Comparison of ENCODE assay signal across 8 cellular contexts in the genomic region with DNA sequence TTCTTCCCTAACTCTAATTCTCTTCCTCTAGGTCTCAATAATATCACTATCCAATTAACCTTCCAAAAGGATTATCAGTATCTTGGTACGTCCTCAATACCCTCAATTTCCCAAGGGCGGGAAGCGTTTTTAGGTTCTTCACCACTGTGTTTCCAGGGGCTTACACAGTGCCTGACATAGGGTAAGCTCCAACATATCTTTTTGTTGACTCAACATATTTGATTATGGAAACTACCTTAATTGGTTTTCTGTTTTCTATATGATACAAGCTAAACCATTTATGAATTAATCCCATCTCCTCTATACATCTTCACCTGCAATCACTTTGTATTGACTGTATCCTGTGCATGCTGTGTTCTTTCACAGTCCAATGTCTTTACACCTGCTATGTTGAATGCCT.
"Had no signal": no experiment of that assay in that cellular context is flagged by ENCODE, and none has a peak within 500 bp of the region (broad histone marks: within the 10 kb centered on the region; RNA-seq: fewer than 3 reads in every experiment).

No MANE protein-coding gene starts in this region.

- H3K27ac ChIP-seq: GM23248, HL-60 had no signal

- H3K36me3 ChIP-seq: HAP-1 had no signal

- ATAC-seq: HCT116 had no signal

- H3K9ac ChIP-seq: GM23248 had no signal

- H3K4me3 ChIP-seq: GM23248, HAP-1 had no signal

- H3K4me1 ChIP-seq: HAP-1 had no signal

- DNase-seq: GM23248, GOT3, H7, HFFc6, KG1 had no signal

- H2AFZ ChIP-seq: GM23248 had no signal

- H3K9me3 ChIP-seq: HAP-1 had no signal
